Comparison of ENCODE assay signal across 17 cellular contexts in genomic region chr5:9437741-9438240, GRCh38.
DNase-seq lines count a peak whose midpoint lies in the region; TF ChIP-seq lines count a peak whose summit lies in the region.
"Had no signal": no experiment of that assay in that cellular context is flagged by ENCODE, and none has a peak within 500 bp of the region (broad histone marks: within the 10 kb centered on the region; RNA-seq: fewer than 3 reads in every experiment).

No MANE protein-coding gene starts in this region.

- DNase-seq in EH (ENCODE audit: low read depth) = peak; percentile 95
- DNase-seq in MG63 = peak; percentile 54
- DNase-seq in epithelial cell of prostate (ENCODE audit: low read depth, low spot score) = no peak
- peak; percentile 73 for DNase-seq in pons (ENCODE audit: low spot score)
- no peak for DNase-seq in posterior vena cava (ENCODE audit: low spot score)
- no peak for DNase-seq in NCI-H524 treated with DMSO at 0.1 percent for 48 hours (lab: John Stamatoyannopoulos, UW)
- DNase-seq in NCI-H128 (lab: John Stamatoyannopoulos, UW; ENCODE audit: unreplicated experiment) = no peak
- DNase-seq in ovary = no peak
- DNase-seq: activated naive CD8-positive, alpha-beta T cell treated with anti-CD3 and anti-CD28 coated beads for 36 hours; CD8-positive, alpha-beta T cell; dermis blood vessel endothelial cell; heart left ventricle; KBM-7; lower lobe of right lung; NCI-H2171; pancreas; stimulated activated CD4-positive, alpha-beta T cell treated with anti-CD3 and anti-CD28 coated beads, Interleukin-4, amount 100 ng/mL, for 24 hours had no signal

- H3K4me3 ChIP-seq in MG63 = no peak overlapping the region
- no peak overlapping the region for H3K4me3 ChIP-seq in ovary
- H3K4me3 ChIP-seq: heart left ventricle, lower lobe of right lung, pancreas had no signal

- no peaks in the 10 kb centered on the region for H3K27me3 ChIP-seq in MG63
- no peaks in the 10 kb centered on the region for H3K27me3 ChIP-seq in ovary
- H3K27me3 ChIP-seq: heart left ventricle, pancreas had no signal

- H3K9me3 ChIP-seq in MG63 (no peaks in the 10 kb centered on the region), ovary (no peaks in the 10 kb centered on the region)
- H3K9me3 ChIP-seq: heart left ventricle, lower lobe of right lung, pancreas had no signal

- intact Hi-C loops in posterior vena cava (cut with DNase I) (no loop called here), ovary (cut with DNase I) (no loop called here)

- H3K4me1 ChIP-seq in ovary (ENCODE audit: insufficient read depth) = peaks cover 3% of the 10 kb centered on the region
- H3K4me1 ChIP-seq: lower lobe of right lung, pancreas had no signal

- no peak for TF ChIP-seq POLR2A in ovary (IDR thresholded peaks at IDR 0.05)

- peaks cover 4% of the 10 kb centered on the region; the same call in 1 of the 2 replicates for H3K36me3 ChIP-seq in MG63
- no peaks in the 10 kb centered on the region for H3K36me3 ChIP-seq in ovary
- H3K36me3 ChIP-seq: lower lobe of right lung, pancreas had no signal

- H3K27ac ChIP-seq in epithelial cell of prostate (peak overlapping the region; percentile 41), ovary (no peak overlapping the region)
- H3K27ac ChIP-seq: heart left ventricle, lower lobe of right lung, pancreas had no signal

- TF ChIP-seq EP300 in ovary (IDR thresholded peaks at IDR 0.05) = no peak

- whole genome bisulfite sequencing in ovary, 3 donors = 77 to 90% (median 90%) methylated on average over 5 of the region's 5 CpGs

- TF ChIP-seq CTCF in ovary (IDR thresholded peaks at IDR 0.05) = no peak

Comparison
In these comparisons a context has a peak if more than half of its experiments do, and no peak if none do; other contexts are left out.
1. DNase-seq: peak in EH (single experiment), MG63 (single experiment) and pons (single experiment); none in epithelial cell of prostate (single experiment), posterior vena cava (single experiment), NCI-H524 treated with DMSO at 0.1 percent for 48 hours (single experiment), NCI-H128 (single experiment) and ovary (0 of 5).